8 cellular contexts compared by ENCODE assay signal in the genomic region with DNA sequence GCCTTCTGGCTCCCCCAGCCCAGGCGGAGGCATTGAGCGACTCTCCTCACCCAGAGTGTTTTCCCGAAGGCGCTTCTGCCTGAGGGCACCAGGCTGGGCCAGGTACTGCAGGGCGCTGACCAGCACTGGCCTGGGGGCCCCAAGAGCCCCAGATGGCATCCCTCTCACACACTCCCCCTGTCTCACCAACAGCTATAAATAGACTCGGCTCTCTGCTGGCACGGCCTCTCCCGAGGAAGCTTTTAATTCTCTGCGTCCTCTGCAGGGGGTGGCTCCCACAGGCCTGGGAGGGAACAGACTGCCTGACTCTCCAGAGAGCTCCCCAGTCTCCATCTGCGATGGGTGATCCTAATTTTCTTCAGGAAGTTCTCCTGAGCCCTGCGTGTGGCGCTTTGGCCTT. TPM values are rescaled to one million over a fixed set of nuclear protein-coding genes. Genes with fewer than 3 reads are reported as not detected.
A peak's percentile ranks its signal among the peaks of the same experiment; 100 is the strongest.
DNase-seq lines count a peak whose midpoint lies in the region; ATAC-seq, FAIRE-seq and TF ChIP-seq lines count a peak whose summit lies in the region.
"Not testable (repeated sequence)": the region's sequence is repeated elsewhere in the genome, so short reads cannot be mapped to it uniquely, and the experiment has no call there.

No MANE protein-coding gene starts in this region.

- CTCF ChIA-PET in WTC11 (lab: Charles Lee); endothelial cell of umbilical vein (lab: Charles Lee); HepG2 (lab: Yijun Ruan, JAX; ENCODE audit: low intra/inter-chr PET ratio, low total read pairs): not testable (repeated sequence)

- H3K9me3 Mint-ChIP-seq in GM23338; WTC11; stimulated activated naive CD8-positive, alpha-beta T cell treated with anti-CD3 and anti-CD28 coated beads, Interleukin-15, amount 100 ng/mL, for 72 hours: not testable (repeated sequence)

- not testable (repeated sequence) for H3K4me3 Mint-ChIP-seq in GM23338; WTC11; stimulated activated naive CD8-positive, alpha-beta T cell treated with anti-CD3 and anti-CD28 coated beads, Interleukin-15, amount 100 ng/mL, for 72 hours

- not testable (repeated sequence) for TF ChIP-seq POLR2A in endothelial cell of umbilical vein (IDR thresholded peaks at IDR 0.05; ENCODE audit: low read depth, low read length); HepG2 (IDR thresholded peaks at IDR 0.05; ENCODE audit: insufficient read depth in 1 of 2, low read depth in 2 of 2, low read length in 2 of 2)

- H3K4me3 ChIP-seq in GM23338; endothelial cell of umbilical vein (replicated peaks in 1 of 3; ENCODE audit: insufficient read depth in 1 of 3, low read depth in 1 of 3, low read length in 3 of 3); heart right ventricle; right cardiac atrium (ENCODE audit: low read length); HepG2 (replicated peaks in 1 of 3; ENCODE audit: insufficient read depth in 1 of 3, low read depth in 2 of 3, low read length in 3 of 3): not testable (repeated sequence)

- not testable (repeated sequence) for H3K4me1 ChIP-seq in GM23338 (ENCODE audit: insufficient read depth); endothelial cell of umbilical vein (ENCODE audit: control insufficient read depth, extremely low read depth, insufficient read depth, low read length); heart right ventricle; right cardiac atrium (ENCODE audit: control insufficient read depth, insufficient read depth, low read length); HepG2 (ENCODE audit: insufficient read depth, low read length)

- not testable (repeated sequence) for TF ChIP-seq CTCF in GM23338 (conservative IDR thresholded peaks at IDR 0.05; ENCODE audit: low read depth in 2 of 2); WTC11 (IDR thresholded peaks at IDR 0.05); endothelial cell of umbilical vein (IDR thresholded peaks at IDR 0.05; ENCODE audit: extremely low read depth in 1 of 2, insufficient read depth in 1 of 2, low read depth in 1 of 2, low read length in 2 of 2); heart right ventricle (IDR thresholded peaks at IDR 0.05); HepG2 (CRISPR knock-in tag; IDR thresholded peaks at IDR 0.05)

- H4K20me1 ChIP-seq in GM23338 (replicated peaks; ENCODE audit: insufficient read depth); endothelial cell of umbilical vein (replicated peaks; ENCODE audit: control insufficient read depth, extremely low read depth, insufficient read depth, low read length); HepG2 (ENCODE audit: insufficient read depth, low read length): not testable (repeated sequence)

- H3K79me2 ChIP-seq in GM23338 (replicated peaks; ENCODE audit: insufficient read depth); endothelial cell of umbilical vein (ENCODE audit: control insufficient read depth, insufficient read depth, low read length); HepG2 (ENCODE audit: insufficient read depth, low read length): not testable (repeated sequence)

- H3K4me1 Mint-ChIP-seq in GM23338; WTC11; stimulated activated naive CD8-positive, alpha-beta T cell treated with anti-CD3 and anti-CD28 coated beads, Interleukin-15, amount 100 ng/mL, for 72 hours: not testable (repeated sequence)

- in situ Hi-C loops in HepG2 (cut with HindIII; ENCODE audit: extremely low pct_ligation_motif_present, low pct_unique_long_range_greater_than_20kb), result not testable (repeated sequence)

- DNase-seq in GM23338 (ENCODE audit: low spot score); WTC11 (ENCODE audit: low spot score); endothelial cell of umbilical vein (ENCODE audit: low read depth, low spot score); Right ventricle myocardium inferior (ENCODE audit: missing footprints); heart right ventricle; right cardiac atrium; HepG2 (ENCODE audit: low spot score); stimulated activated naive CD8-positive, alpha-beta T cell treated with anti-CD3 and anti-CD28 coated beads, Interleukin-15, amount 100 ng/mL, for 72 hours: not testable (repeated sequence)

- H3K36me3 ChIP-seq in GM23338 (ENCODE audit: insufficient read depth); endothelial cell of umbilical vein (ENCODE audit: control insufficient read depth in 2 of 2, extremely low read depth in 1 of 2, insufficient read depth in 2 of 2, low read length in 2 of 2); heart right ventricle; HepG2 (replicated peaks in 1 of 2; ENCODE audit: control insufficient read depth in 1 of 2, insufficient read depth in 2 of 2, low read length in 2 of 2): not testable (repeated sequence)

- no CpG with 5 or more reads among the region's 12 CpGs for WGBS in heart right ventricle, 2 donors
- no CpG with 5 or more reads among the region's 12 CpGs for WGBS in right cardiac atrium
- no CpG with 5 or more reads among the region's 12 CpGs for WGBS in HepG2 (ENCODE audit: low lambda C conversion rate)

- dilution Hi-C loops in endothelial cell of umbilical vein (cut with MboI; ENCODE audit: extremely low pct_ligation_motif_present, low sequenced_read_pairs), result not testable (repeated sequence)

- H3K27me3 Mint-ChIP-seq in GM23338 (ENCODE audit: insufficient read depth, low read depth, poor library complexity); stimulated activated naive CD8-positive, alpha-beta T cell treated with anti-CD3 and anti-CD28 coated beads, Interleukin-15, amount 100 ng/mL, for 72 hours: not testable (repeated sequence)
- H3K27me3 Mint-ChIP-seq in WTC11 (ENCODE audit: low read depth), result peaks cover 11% of the 10 kb centered on the region

- intact Hi-C loops in endothelial cell of umbilical vein (cut with micrococcal nuclease); HepG2 (cut with micrococcal nuclease; ENCODE audit: unreplicated experiment): not testable (repeated sequence)
- intact Hi-C loops in Right ventricle myocardium inferior (cut with DNase I), result loop anchor here (5.0 kb wide), 1 partner anchor 202 kb away; a partner anchor contains a TSS
- intact Hi-C loops in heart right ventricle (cut with DNase I), result loop anchor here in 1 of 10 donors (10.0 kb wide), 1 partner anchor 95 kb away; a partner anchor contains a TSS
- intact Hi-C loops in right cardiac atrium (cut with DNase I), result loop anchor here in 1 of 4 donors (10.0 kb wide), 1 partner anchor 95 kb away; a partner anchor contains a TSS

- POLR2A ChIA-PET in WTC11 (lab: Charles Lee); endothelial cell of umbilical vein (lab: Charles Lee); HepG2 (lab: Yijun Ruan, JAX): not testable (repeated sequence)

- not testable (repeated sequence) for H3K9me2 ChIP-seq in GM23338 (ENCODE audit: insufficient read depth)

- not testable (repeated sequence) for BruUV-seq in endothelial cell of umbilical vein (replicated peaks; lab: Mats Ljungman, UMichigan); HepG2 (replicated peaks; lab: Mats Ljungman, UMichigan)

- H3K4me2 ChIP-seq in GM23338; endothelial cell of umbilical vein (ENCODE audit: insufficient read depth, low read length); HepG2 (ENCODE audit: low read depth, low read length): not testable (repeated sequence)

- H3K9me3 ChIP-seq in endothelial cell of umbilical vein (replicated peaks; ENCODE audit: control insufficient read depth, insufficient read depth, low read length); heart right ventricle; right cardiac atrium (ENCODE audit: control insufficient read depth, low read length); HepG2 (ENCODE audit: low read length): not testable (repeated sequence)

- H3K9ac ChIP-seq in endothelial cell of umbilical vein (replicated peaks; ENCODE audit: extremely low read depth, insufficient read depth, low read length); HepG2 (ENCODE audit: insufficient read depth, low read depth, low read length): not testable (repeated sequence)

- not testable (repeated sequence) for TF ChIP-seq RAD21 in HepG2 (CRISPR knock-in tag; IDR thresholded peaks at IDR 0.05)

- not testable (repeated sequence) for H3F3A ChIP-seq in GM23338 (replicated peaks; ENCODE audit: low read depth)

- TF ChIP-seq EP300 in HepG2 (IDR thresholded peaks at IDR 0.05; ENCODE audit: low read depth in 2 of 2, low read length in 2 of 2); HepG2 (CRISPR knock-in tag; IDR thresholded peaks at IDR 0.05; ENCODE audit: borderline replicate concordance): not testable (repeated sequence)

- FAIRE-seq in endothelial cell of umbilical vein (lab: Jason Lieb, UNC) (peak; percentile 44), HepG2 (lab: Jason Lieb, UNC) (peak; percentile 36)

- H3K27me3 ChIP-seq in GM23338 (ENCODE audit: insufficient read depth) (peaks cover 13% of the 10 kb centered on the region), HepG2 (ENCODE audit: control insufficient read depth in 1 of 2, insufficient read depth in 2 of 2, low read length in 2 of 2) (peaks cover 0 to 11% of the 10 kb centered on the region in 2 experiments; a peak in 2 of 5 replicates)
- not testable (repeated sequence) for H3K27me3 ChIP-seq in endothelial cell of umbilical vein (ENCODE audit: control insufficient read depth in 2 of 2, insufficient read depth in 2 of 2, low read length in 2 of 2); heart right ventricle; right cardiac atrium (ENCODE audit: control insufficient read depth, insufficient read depth)

- H3K9me1 ChIP-seq in endothelial cell of umbilical vein (replicated peaks; ENCODE audit: control insufficient read depth, extremely low read depth, insufficient read depth, low read length), result not testable (repeated sequence)

- H3K27ac ChIP-seq in GM23338 (ENCODE audit: low read depth); endothelial cell of umbilical vein (ENCODE audit: insufficient read depth, low read depth, low read length); heart right ventricle; right cardiac atrium (ENCODE audit: low read length); HepG2 (ENCODE audit: extremely low read length, insufficient read depth, low read length): not testable (repeated sequence)

- H3K36me3 Mint-ChIP-seq in GM23338 (ENCODE audit: low read depth); WTC11: not testable (repeated sequence)

- H3K27ac Mint-ChIP-seq in GM23338; WTC11; stimulated activated naive CD8-positive, alpha-beta T cell treated with anti-CD3 and anti-CD28 coated beads, Interleukin-15, amount 100 ng/mL, for 72 hours: not testable (repeated sequence)

- peak; percentile 38 for ATAC-seq in GM23338
- peak; percentile 7 for ATAC-seq in WTC11
- peak; percentile 66 for ATAC-seq in Right ventricle myocardium inferior
- ATAC-seq in heart right ventricle, result peak; percentile 26 to 84 (median 74)
- ATAC-seq in right cardiac atrium, result peak; percentile 40 to 47
- ATAC-seq in HepG2, result peak; percentile 44
- peak; percentile 10 for ATAC-seq in stimulated activated naive CD8-positive, alpha-beta T cell treated with anti-CD3 and anti-CD28 coated beads, Interleukin-15, amount 100 ng/mL, for 72 hours

- not testable (repeated sequence) for H2AFZ ChIP-seq in GM23338; endothelial cell of umbilical vein (ENCODE audit: low read depth, low read length); HepG2 (ENCODE audit: low read length)

RNA-seq across cellular contexts. Expression of a gene that starts 2.9 kb away (rescaled TPM):
- 1.4 and 1.8 TPM in 2 replicates for total RNA-seq in GM23338 (2014; rRNA removed; shearing (Covaris generic))
- polyA plus RNA-seq in GM23338 (2016; fragmentation: Nextera tagmentation; extraction: Ambion mirVana), result 0.38 and 0.48 TPM in 2 replicates
- 1.8 to 2.1 TPM (median 1.8 TPM) in 3 replicates for total RNA-seq in WTC11 (2021)
- 0.07 and 0.09 TPM in 2 replicates for total RNA-seq in endothelial cell of umbilical vein
- polyA plus RNA-seq in endothelial cell of umbilical vein, result 0.04 and 0.08 TPM in 2 replicates
- 0.04 and 0.05 TPM in 2 replicates for polyA plus RNA-seq in endothelial cell of umbilical vein (2011; cell fraction: cytosol; rRNA removed)
- polyA plus RNA-seq in endothelial cell of umbilical vein (2011; cell fraction: nucleus; rRNA removed), result 0.04 and 0.06 TPM in 2 replicates
- polyA plus RNA-seq in endothelial cell of umbilical vein (2012), result 0.12 and 0.14 TPM in 2 replicates
- polyA minus RNA-seq in endothelial cell of umbilical vein, result 0.11 TPM in 1 of 2 replicates, not detected in the other
- 0.31 TPM for polyA minus RNA-seq in endothelial cell of umbilical vein (2011; cell fraction: cytosol; rRNA and poly(A)+ RNA removed)
- polyA minus RNA-seq in endothelial cell of umbilical vein (2011; cell fraction: nucleus; rRNA and poly(A)+ RNA removed), result 0.05 TPM in 1 of 2 replicates, not detected in the other
- total RNA-seq in Right ventricle myocardium inferior, result 34.5 TPM
- total RNA-seq in heart right ventricle, result 10 to 100 TPM in 7 of 10 donors, 1 to 10 TPM in 3; 9.7 to 50.6 (median 12.9) TPM
- 1 to 10 TPM; 4.6 to 5.9 TPM for polyA plus RNA-seq in heart right ventricle
- total RNA-seq in right cardiac atrium, result 10 to 100 TPM; 15.8 to 30.1 (median 22.7) TPM
- polyA plus RNA-seq in right cardiac atrium, result 12.2 TPM
- 0.04 TPM in 1 of 2 replicates, not detected in the other for total RNA-seq in HepG2 (2016; rRNA removed; fragmentation: Illumina TruSeq; extraction: Trizol)
- total RNA-seq in HepG2 (2016; cell fraction: cytosol; rRNA removed; fragmentation: Illumina TruSeq; extraction: Trizol; ENCODE audit: low read depth), result not detected in 2 replicates
- 0.04 TPM in 1 of 2 replicates, not detected in the other for total RNA-seq in HepG2 (2016; cell fraction: insoluble cytoplasmic fraction; rRNA removed; fragmentation: Illumina TruSeq; extraction: Trizol)
- total RNA-seq in HepG2 (2016; cell fraction: membrane; rRNA removed; fragmentation: Illumina TruSeq; extraction: Trizol), result 0.03 TPM in 1 of 2 replicates, not detected in the other
- total RNA-seq in HepG2 (2016; cell fraction: nucleus; rRNA removed; fragmentation: Illumina TruSeq; extraction: Trizol), result not detected in 2 replicates
- polyA plus RNA-seq in HepG2 (2011; rRNA removed), result 0.05 and 0.07 TPM in 2 replicates
- 0.04 and 0.07 TPM in 2 replicates for polyA plus RNA-seq in HepG2 (2011; cell fraction: cytosol; rRNA removed)
- 0.07 and 0.16 TPM in 2 replicates for polyA plus RNA-seq in HepG2 (2011; cell fraction: nucleus; rRNA removed)
- 0.17 and 0.20 TPM in 2 replicates for polyA plus RNA-seq in HepG2 (2012)
- not detected in 2 replicates for polyA plus RNA-seq in HepG2 (2016; cell fraction: cytosol; fragmentation: Illumina TruSeq; extraction: Trizol; ENCODE audit: low read depth)
- polyA plus RNA-seq in HepG2 (2016; cell fraction: insoluble cytoplasmic fraction; fragmentation: Illumina TruSeq; extraction: Trizol; ENCODE audit: low read depth), result 0.05 TPM in 1 of 2 replicates, not detected in the other
- not detected in 2 replicates for polyA plus RNA-seq in HepG2 (2016; cell fraction: membrane; fragmentation: Illumina TruSeq; extraction: Trizol; ENCODE audit: low read depth)
- not detected in 2 replicates for polyA plus RNA-seq in HepG2 (2016; cell fraction: nucleus; fragmentation: Illumina TruSeq; extraction: Trizol; ENCODE audit: insufficient read depth, low read depth)
- polyA minus RNA-seq in HepG2 (2011; rRNA and poly(A)+ RNA removed; ENCODE audit: low replicate concordance), result 0.24 and 0.28 TPM in 2 replicates
- polyA minus RNA-seq in HepG2 (2011; cell fraction: cytosol; rRNA and poly(A)+ RNA removed), result 0.10 and 0.18 TPM in 2 replicates
- 0.12 TPM in 1 of 2 replicates, not detected in the other for polyA minus RNA-seq in HepG2 (2011; cell fraction: nucleus; rRNA and poly(A)+ RNA removed)

Comparison
In these comparisons a context has a peak if more than half of its experiments do, and no peak if none do; other contexts are left out.
1. ATAC-seq: peak in every context shown above with its lines; median percentile 74 in heart right ventricle; 66 in Right ventricle myocardium inferior; 44 in HepG2; 44 in right cardiac atrium; 38 in GM23338; 10 in stimulated activated naive CD8-positive, alpha-beta T cell treated with anti-CD3 and anti-CD28 coated beads, Interleukin-15, amount 100 ng/mL, for 72 hours; 7 in WTC11.